Comparison of ENCODE assay signal across 9 cellular contexts in genomic region chr17:74211929-74212261, GRCh38. TPM values are rescaled to one million over a fixed set of nuclear protein-coding genes. Genes with fewer than 3 reads are reported as not detected.
A peak's percentile ranks its signal among the peaks of the same experiment; 100 is the strongest.
DNase-seq lines count a peak whose midpoint lies in the region; ATAC-seq and TF ChIP-seq lines count a peak whose summit lies in the region.
"Had no signal": no experiment of that assay in that cellular context is flagged by ENCODE, and none has a peak within 500 bp of the region (broad histone marks: within the 10 kb centered on the region; RNA-seq: fewer than 3 reads in every experiment).

No MANE protein-coding gene starts in this region.

- H3K9me3 ChIP-seq in BLaER1, result no peaks in the 10 kb centered on the region
- no peaks in the 10 kb centered on the region for H3K9me3 ChIP-seq in naive thymus-derived CD4-positive, alpha-beta T cell (ENCODE audit: control insufficient read depth in 2 of 3, low read length in 3 of 3)
- H3K9me3 ChIP-seq: SJSA1 had no signal

- DNase-seq in LNCaP clone FGC (ENCODE audit: low read depth) (no peak), kidney tubule cell (ENCODE audit: low spot score) (no peak), NCI-H187 treated with DMSO at 0.1 percent for 48 hours (lab: John Stamatoyannopoulos, UW) (no peak), islet precursor cell (no peak), AG20443 (ENCODE audit: low spot score) (no peak)
- peak in 2 of 9 donors; percentile 7 to 22 for DNase-seq in naive thymus-derived CD4-positive, alpha-beta T cell

- intact Hi-C loops in naive thymus-derived CD4-positive, alpha-beta T cell (cut with micrococcal nuclease), result loop anchor here (2.0 to 5.0 kb wide), 5 partner anchors 50 to 320 kb away; partner anchors contain the start of gene CD300LB (in 1 of the 2)

- peaks cover 0 to 5% (median 0%) of the 10 kb centered on the region in 5 donors for H3K27me3 Mint-ChIP-seq in naive thymus-derived CD4-positive, alpha-beta T cell

- peak overlapping the region; percentile 95 for H3K4me2 ChIP-seq in BLaER1

- peak overlapping the region; percentile 40; the same call in 1 of the 2 replicates for H3K27ac ChIP-seq in BLaER1
- peak overlapping the region; percentile 87 for H3K27ac ChIP-seq in cingulate gyrus (ENCODE audit: low read depth, low read length)
- no peak overlapping the region for H3K27ac ChIP-seq in naive thymus-derived CD4-positive, alpha-beta T cell (ENCODE audit: low read depth, low read length)
- H3K27ac ChIP-seq: SJSA1 had no signal

- no peak for ATAC-seq in naive thymus-derived CD4-positive, alpha-beta T cell

- peaks cover 0 to 14% (median 6%) of the 10 kb centered on the region in 5 donors for H3K36me3 Mint-ChIP-seq in naive thymus-derived CD4-positive, alpha-beta T cell

- peak overlapping the region; percentile 66 for H3K9ac ChIP-seq in BLaER1

- H3K27ac Mint-ChIP-seq in naive thymus-derived CD4-positive, alpha-beta T cell, result peak overlapping the region; percentile 10 to 94 (median 79)

- H3K27me3 ChIP-seq in BLaER1, result no peaks in the 10 kb centered on the region
- H3K27me3 ChIP-seq in naive thymus-derived CD4-positive, alpha-beta T cell (ENCODE audit: control insufficient read depth in 2 of 2, insufficient read depth in 2 of 2, low read length in 2 of 2), result no peaks in the 10 kb centered on the region

- H3K4me1 Mint-ChIP-seq in naive thymus-derived CD4-positive, alpha-beta T cell, result peaks cover 27 to 58% (median 45%) of the 10 kb centered on the region in 7 donors

- H3K4me1 ChIP-seq in BLaER1, result peaks cover 78% of the 10 kb centered on the region
- H3K4me1 ChIP-seq in naive thymus-derived CD4-positive, alpha-beta T cell (ENCODE audit: control insufficient read depth in 2 of 2, insufficient read depth in 2 of 2, low read length in 2 of 2), result peaks cover 23 to 37% of the 10 kb centered on the region in 2 donors

- peaks cover 0 to 3% (median 0%) of the 10 kb centered on the region in 11 donors for H3K9me3 Mint-ChIP-seq in naive thymus-derived CD4-positive, alpha-beta T cell

- H4K20me1 ChIP-seq in BLaER1, result peaks cover 90% of the 10 kb centered on the region

- CTCF ChIA-PET in naive thymus-derived CD4-positive, alpha-beta T cell (lab: Charles Lee), result interaction anchor here (0.6 to 1.3 kb wide), 2 partner anchors 85 to 260 kb away, joined by 3 to 5 read pairs; no protein-coding TSS in a partner anchor

- peaks cover 51% of the 10 kb centered on the region for H3K36me3 ChIP-seq in BLaER1
- H3K36me3 ChIP-seq in naive thymus-derived CD4-positive, alpha-beta T cell (ENCODE audit: control insufficient read depth in 2 of 3, insufficient read depth in 3 of 3, low read length in 3 of 3), result peaks cover 0 to 30% (median 13%) of the 10 kb centered on the region in 3 experiments

- no peak for TF ChIP-seq CTCF in LNCaP clone FGC (IDR thresholded peaks at IDR 0.05; ENCODE audit: control insufficient read depth, extremely low read depth, insufficient read depth)

- H3K4me3 ChIP-seq in BLaER1 (peak overlapping the region; percentile 70), LNCaP clone FGC (ENCODE audit: low read depth, low read length) (peak overlapping the region; percentile 59)
- H3K4me3 ChIP-seq in naive thymus-derived CD4-positive, alpha-beta T cell (ENCODE audit: low read length), result no peak overlapping the region

- POLR2A ChIA-PET in naive thymus-derived CD4-positive, alpha-beta T cell (lab: Charles Lee), result interaction anchor here (1.7 to 2.4 kb wide), 3 partner anchors 8 to 73 kb away, joined by 6 to 17 read pairs (median 16); partner anchors contain the start of gene RPL38

- H3K4me3 Mint-ChIP-seq in naive thymus-derived CD4-positive, alpha-beta T cell, result peak overlapping the region in 9 of 10 donors; percentile 30 to 92 (median 90)

RNA-seq across cellular contexts. Expression of gene TTYH2, which starts 1.5 kb away (rescaled TPM):
- total RNA-seq in naive thymus-derived CD4-positive, alpha-beta T cell, result 10 to 100 TPM in 2 of 5 experiments, 1 to 10 TPM in 3; 5.5 to 15.8 (median 9.9) TPM
- polyA plus RNA-seq in naive thymus-derived CD4-positive, alpha-beta T cell, result 1 to 10 TPM; 1.9 to 2.0 TPM

RNA-seq across cellular contexts. Expression of gene RPL38, which starts 8.4 kb away (rescaled TPM):
- 1,000 to 10,000 TPM; 1,097 to 2,553 (median 2,002) TPM for total RNA-seq in naive thymus-derived CD4-positive, alpha-beta T cell
- polyA plus RNA-seq in naive thymus-derived CD4-positive, alpha-beta T cell, result 1,000 to 10,000 TPM; 1,479 to 2,523 TPM
